16 cellular contexts compared by ENCODE assay signal in genomic region chr2:24635181-24635580, GRCh38.
DNase-seq lines count a peak whose midpoint lies in the region; ATAC-seq and TF ChIP-seq lines count a peak whose summit lies in the region.
"Had no signal": no experiment of that assay in that cellular context is flagged by ENCODE, and none has a peak within 500 bp of the region (broad histone marks: within the 10 kb centered on the region; RNA-seq: fewer than 3 reads in every experiment).

No MANE protein-coding gene starts in this region.

- no peak for TF ChIP-seq CTCF in CD8-positive, alpha-beta T cell (IDR thresholded peaks at IDR 0.05)

- POLR2A ChIA-PET in CD8-positive, alpha-beta T cell (lab: Charles Lee), result no interaction called here

- peak overlapping the region; percentile 20 to 26 for H3K27ac Mint-ChIP-seq in effector memory CD8-positive, alpha-beta T cell
- H3K27ac Mint-ChIP-seq in CD8-positive, alpha-beta T cell, result no peak overlapping the region
- H3K27ac Mint-ChIP-seq: activated CD4-positive, alpha-beta T cell treated with anti-CD3 and anti-CD28 coated beads, Interleukin-2, amount 10 ng/mL, durations not matched to agents 24 days and 14 days; activated naive CD8-positive, alpha-beta T cell; mesothelial cell of epicardium had no signal

- peak; percentile 31 for DNase-seq in EH (ENCODE audit: low read depth)
- peak; percentile 58 to 66 for DNase-seq in NCI-H526 (lab: John Stamatoyannopoulos, UW)
- no peak for DNase-seq in effector memory CD8-positive, alpha-beta T cell
- DNase-seq in kidney tubule cell (ENCODE audit: low spot score), result peak; percentile 45
- no peak for DNase-seq in GDM1 (lab: John Stamatoyannopoulos, UW)
- no peak for DNase-seq in CD8-positive, alpha-beta T cell
- no peak for DNase-seq in GM19240 (ENCODE audit: insufficient read length, low spot score)
- DNase-seq: activated CD4-positive, alpha-beta T cell treated with anti-CD3 and anti-CD28 coated beads, Interleukin-2, amount 10 ng/mL, durations not matched to agents 24 days and 14 days; activated T-cell treated with anti-CD3 and anti-CD28 coated beads, Interleukin-2, amount 50 U/mL, for 1 hour; CD4-positive, CD25-positive, alpha-beta regulatory T cell; effector CD8-positive, alpha-beta T cell; SHP77 had no signal

- no peaks in the 10 kb centered on the region for H3K27me3 Mint-ChIP-seq in effector memory CD8-positive, alpha-beta T cell
- H3K27me3 Mint-ChIP-seq in CD8-positive, alpha-beta T cell (ENCODE audit: low read depth), result no peaks in the 10 kb centered on the region
- H3K27me3 Mint-ChIP-seq: activated CD4-positive, alpha-beta T cell treated with anti-CD3 and anti-CD28 coated beads, Interleukin-2, amount 10 ng/mL, durations not matched to agents 24 days and 14 days; activated naive CD8-positive, alpha-beta T cell; CD4-positive, CD25-positive, alpha-beta regulatory T cell had no signal

- H3K27me3 ChIP-seq in CD8-positive, alpha-beta T cell (ENCODE audit: insufficient read depth, low read length), result no peaks in the 10 kb centered on the region

- intact Hi-C loops in CD8-positive, alpha-beta T cell (cut with DNase I, micrococcal nuclease), result no loop called here

- no peaks in the 10 kb centered on the region for H3K9me3 ChIP-seq in CD8-positive, alpha-beta T cell (ENCODE audit: low read length)
- H3K9me3 ChIP-seq: HAP-1 had no signal

- H3K4me1 Mint-ChIP-seq in effector memory CD8-positive, alpha-beta T cell (ENCODE audit: low read depth in 2 of 2), result peaks cover 10 to 41% of the 10 kb centered on the region in 2 donors
- H3K4me1 Mint-ChIP-seq in CD8-positive, alpha-beta T cell (ENCODE audit: low read depth), result peaks cover 21% of the 10 kb centered on the region
- H3K4me1 Mint-ChIP-seq: activated CD4-positive, alpha-beta T cell treated with anti-CD3 and anti-CD28 coated beads, Interleukin-2, amount 10 ng/mL, durations not matched to agents 24 days and 14 days; mesothelial cell of epicardium; neural crest cell had no signal

- CTCF ChIA-PET in CD8-positive, alpha-beta T cell (lab: Charles Lee), result no interaction called here

- ATAC-seq in effector memory CD8-positive, alpha-beta T cell (replicated peaks), result no peak
- ATAC-seq in CD8-positive, alpha-beta T cell, result no peak

- H3K9me3 Mint-ChIP-seq in effector memory CD8-positive, alpha-beta T cell, result no peaks in the 10 kb centered on the region
- no peaks in the 10 kb centered on the region for H3K9me3 Mint-ChIP-seq in CD8-positive, alpha-beta T cell
- H3K9me3 Mint-ChIP-seq: activated CD4-positive, alpha-beta T cell treated with anti-CD3 and anti-CD28 coated beads, Interleukin-2, amount 10 ng/mL, durations not matched to agents 24 days and 14 days had no signal

- H3K4me1 ChIP-seq in CD8-positive, alpha-beta T cell (ENCODE audit: insufficient read depth, low read length), result no peaks in the 10 kb centered on the region
- H3K4me1 ChIP-seq: HAP-1 had no signal

- no peak overlapping the region for H3K27ac ChIP-seq in CD8-positive, alpha-beta T cell (ENCODE audit: low read depth, low read length)

- no peak overlapping the region for H3K4me3 ChIP-seq in CD8-positive, alpha-beta T cell (ENCODE audit: low read depth, low read length)
- H3K4me3 ChIP-seq: HAP-1 had no signal

- H3K36me3 ChIP-seq in CD8-positive, alpha-beta T cell (ENCODE audit: insufficient read depth, low read length), result no peaks in the 10 kb centered on the region
- H3K36me3 ChIP-seq: HAP-1 had no signal

- no peak overlapping the region for H3K4me3 Mint-ChIP-seq in effector memory CD8-positive, alpha-beta T cell
- no peak overlapping the region for H3K4me3 Mint-ChIP-seq in CD8-positive, alpha-beta T cell
- H3K4me3 Mint-ChIP-seq: activated CD4-positive, alpha-beta T cell treated with anti-CD3 and anti-CD28 coated beads, Interleukin-2, amount 10 ng/mL, durations not matched to agents 24 days and 14 days; activated naive CD8-positive, alpha-beta T cell; CD4-positive, CD25-positive, alpha-beta regulatory T cell; mesothelial cell of epicardium; neural crest cell had no signal

- no peaks in the 10 kb centered on the region for H3K36me3 Mint-ChIP-seq in effector memory CD8-positive, alpha-beta T cell (ENCODE audit: insufficient read depth)
- H3K36me3 Mint-ChIP-seq in CD8-positive, alpha-beta T cell, result peaks cover 9% of the 10 kb centered on the region

Comparison
In these comparisons a context has a peak if more than half of its experiments do, and no peak if none do; other contexts are left out.
1. DNase-seq: peak in EH (single experiment), NCI-H526 (2 of 2) and kidney tubule cell (single experiment); none in effector memory CD8-positive, alpha-beta T cell (0 of 3), GDM1 (single experiment), CD8-positive, alpha-beta T cell (0 of 7) and GM19240 (single experiment).